29 cellular contexts compared by ENCODE assay signal in the genomic region with DNA sequence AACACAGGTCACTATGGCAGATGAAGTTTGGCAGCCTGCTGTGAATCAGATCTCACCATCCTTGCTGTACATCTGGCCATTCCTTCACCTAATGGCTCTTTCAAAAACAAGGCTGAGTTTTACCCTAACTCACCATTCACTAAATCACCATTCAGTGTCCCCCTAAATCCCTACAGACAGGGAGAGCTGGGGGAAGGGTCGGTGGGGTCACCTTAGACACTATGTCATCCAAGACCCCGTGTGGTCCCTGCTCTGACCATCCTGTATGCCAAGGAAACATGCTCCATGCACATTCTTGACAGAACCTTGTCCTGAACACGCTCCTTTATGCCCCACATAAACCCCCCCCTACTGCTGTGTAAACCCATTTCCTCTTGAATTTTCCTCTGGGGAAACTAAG. TPM values are rescaled to one million over a fixed set of nuclear protein-coding genes. Genes with fewer than 3 reads are reported as not detected.
"Had no signal": no experiment of that assay in that cellular context is flagged by ENCODE, and none has a peak within 500 bp of the region (broad histone marks: within the 10 kb centered on the region; RNA-seq: fewer than 3 reads in every experiment).

No MANE protein-coding gene starts in this region.

- H3K27me3 ChIP-seq: esophagus squamous epithelium, gastroesophageal sphincter, neural progenitor cell, right lobe of liver, testis had no signal

- H2AFZ ChIP-seq: neural progenitor cell had no signal

- H3K27ac ChIP-seq: colonic mucosa, dorsolateral prefrontal cortex, esophagus squamous epithelium, gastroesophageal sphincter, neural progenitor cell, right lobe of liver, testis had no signal

- ATAC-seq: activated CD4-positive, alpha-beta T cell treated with anti-CD3 and anti-CD28 coated beads for 36 hours; activated T-cell treated with anti-CD3 and anti-CD28 coated beads, Interleukin-2, amount 50 U/mL, for 4 hours; effector memory CD8-positive, alpha-beta T cell; mucosa of descending colon; naive thymus-derived CD4-positive, alpha-beta T cell; right lobe of liver; stimulated activated effector memory CD8-positive, alpha-beta T cell treated with anti-CD3 and anti-CD28 coated beads, Interleukin-12 subunit alpha, Interleukin-12 subunit beta, amount 100 ng/mL, for 72 hours; T-helper 17 cell had no signal

- H3K4me1 ChIP-seq: colonic mucosa, esophagus squamous epithelium, gastroesophageal sphincter, testis had no signal

- DNase-seq: activated B cell treated with CpG ODN at 0.5 μM for 24 hours; activated CD4-positive, alpha-beta T cell treated with anti-CD3 and anti-CD28 coated beads for 36 hours; activated CD4-positive, alpha-beta T cell treated with anti-CD3 and anti-CD28 coated beads, Interleukin-2, amount 50 U/mL, for 4 hours; activated CD8-positive, alpha-beta memory T cell treated with anti-CD3 and anti-CD28 coated beads for 24 hours; activated CD8-positive, alpha-beta memory T cell treated with anti-CD3 and anti-CD28 coated beads, Interleukin-2, amount 50 U/mL, for 4 hours; activated naive CD4-positive, alpha-beta T cell treated with Interleukin-2 at 50 U/mL for 16 hours; activated naive CD8-positive, alpha-beta T cell treated with anti-CD3 and anti-CD28 coated beads for 36 hours; activated T-cell treated with anti-CD3 and anti-CD28 coated beads, Interleukin-2, amount 50 U/mL, for 4 hours; colonic mucosa; dorsolateral prefrontal cortex; effector memory CD8-positive, alpha-beta T cell; esophagus squamous epithelium; head of caudate nucleus; hypothalamus; mucosa of descending colon; naive thymus-derived CD4-positive, alpha-beta T cell; posterior cingulate gyrus; right lobe of liver; small intestine; stimulated activated CD4-positive, alpha-beta T cell treated with anti-CD3 and anti-CD28 coated beads, Interleukin-2, amount 100 ng/mL, for 24 hours; T-helper 17 cell; testis had no signal

- H3K9ac ChIP-seq: neural progenitor cell had no signal

- H3K4me2 ChIP-seq: neural progenitor cell had no signal

- H3K36me3 ChIP-seq: colonic mucosa, esophagus squamous epithelium, gastroesophageal sphincter, neural progenitor cell, right lobe of liver had no signal

- H3K4me3 ChIP-seq: colonic mucosa, dorsolateral prefrontal cortex, esophagus squamous epithelium, gastroesophageal sphincter, mucosa of descending colon, neural progenitor cell, right lobe of liver, testis had no signal

- H3K9me3 ChIP-seq: colonic mucosa, esophagus squamous epithelium, gastroesophageal sphincter, mucosa of descending colon, right lobe of liver, testis had no signal

RNA-seq across cellular contexts. Expression of a gene that starts 31.8 kb away (rescaled TPM):
- total RNA-seq: activated B cell treated with CpG ODN at 0.5 μM for 24 hours; activated naive CD8-positive, alpha-beta T cell treated with anti-CD3 and anti-CD28 coated beads for 36 hours; astrocyte; colonic mucosa; dorsolateral prefrontal cortex; endothelial cell of umbilical vein; esophagus squamous epithelium; gastroesophageal sphincter; liver; mucosa of descending colon; naive thymus-derived CD4-positive, alpha-beta T cell; omental fat pad; right lobe of liver; testis had no signal
- polyA plus RNA-seq: endothelial cell of umbilical vein; liver; naive thymus-derived CD4-positive, alpha-beta T cell had no signal
